Comparison of ENCODE assay signal across 14 cellular contexts in the genomic region with DNA sequence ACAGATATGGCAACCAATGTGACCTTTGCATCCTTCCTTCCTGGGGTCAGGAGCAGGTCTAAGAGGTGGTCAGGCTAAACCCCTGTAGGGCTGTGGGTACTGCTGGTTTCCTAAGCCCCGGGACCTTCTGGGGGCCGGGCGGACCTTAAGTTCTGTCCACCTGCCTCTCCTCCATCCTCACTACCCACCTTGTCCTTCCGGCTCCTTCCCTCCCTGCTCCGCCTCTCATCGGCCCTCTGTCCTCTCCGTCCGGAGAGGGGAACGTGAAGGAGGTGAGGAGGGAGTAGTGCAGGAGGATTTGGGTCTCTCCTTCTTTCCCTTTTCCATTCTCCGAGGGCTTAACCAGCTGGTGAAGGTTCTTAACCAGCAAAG. TPM values are rescaled to one million over a fixed set of nuclear protein-coding genes. Genes with fewer than 3 reads are reported as not detected.
DNase-seq lines count a peak whose midpoint lies in the region; ATAC-seq and TF ChIP-seq lines count a peak whose summit lies in the region.
"Had no signal": no experiment of that assay in that cellular context is flagged by ENCODE, and none has a peak within 500 bp of the region (broad histone marks: within the 10 kb centered on the region; RNA-seq: fewer than 3 reads in every experiment).

No MANE protein-coding gene starts in this region.

- no peak for ATAC-seq in heart right ventricle
- ATAC-seq in left cardiac atrium = no peak
- no peak for ATAC-seq in upper lobe of right lung
- ATAC-seq in HG03039 (IDR thresholded peaks at IDR 0.05; ENCODE audit: unreplicated experiment) = no peak
- ATAC-seq: body of pancreas had no signal

- BruUV-seq in PC-9 (replicated peaks; lab: Mats Ljungman, UMichigan) = no TSS peak

- no peaks in the 10 kb centered on the region for H4K20me1 ChIP-seq in SU-DHL-6 (ENCODE audit: low read depth, low read length)
- H4K20me1 ChIP-seq in PC-9 (ENCODE audit: insufficient read depth) = peaks cover 11% of the 10 kb centered on the region

- H3F3A ChIP-seq in SU-DHL-6 (ENCODE audit: insufficient read depth) (no peaks in the 10 kb centered on the region), PC-9 (ENCODE audit: insufficient read depth, low read depth) (no peaks in the 10 kb centered on the region; the same call in 1 of the 2 replicates)

- TF ChIP-seq CTCF in heart right ventricle (IDR thresholded peaks at IDR 0.05) (no peak), SU-DHL-6 (IDR thresholded peaks at IDR 0.05; ENCODE audit: insufficient read depth, low read length, poor library complexity, severe bottlenecking) (no peak), upper lobe of right lung (IDR thresholded peaks at IDR 0.05) (no peak), PC-9 (conservative IDR thresholded peaks at IDR 0.05) (no peak)

- peak overlapping the region; percentile 54 for H3K9ac ChIP-seq in SU-DHL-6 (ENCODE audit: low read length)
- H3K9ac ChIP-seq: KMS-11 had no signal

- 73 to 79% methylated on average over 10 of the region's 10 CpGs for WGBS in heart right ventricle, 2 donors

- H3K27ac ChIP-seq in heart right ventricle = peak overlapping the region in 8 of 10 donors; percentile 5 to 80 (median 36)
- H3K27ac ChIP-seq in SU-DHL-6 (ENCODE audit: low read depth, low read length) = no peak overlapping the region
- H3K27ac ChIP-seq in upper lobe of right lung = peak overlapping the region; percentile 56
- no peak overlapping the region for H3K27ac ChIP-seq in PC-9
- H3K27ac ChIP-seq: body of pancreas, KMS-11 had no signal

- H3K9me3 ChIP-seq in heart right ventricle (no peaks in the 10 kb centered on the region), SU-DHL-6 (ENCODE audit: insufficient read depth, low read length) (no peaks in the 10 kb centered on the region), mononuclear cell (ENCODE audit: low read depth, low read length) (no peaks in the 10 kb centered on the region), upper lobe of right lung (no peaks in the 10 kb centered on the region), PC-9 (ENCODE audit: insufficient read depth, low read depth) (no peaks in the 10 kb centered on the region)
- H3K9me3 ChIP-seq: body of pancreas had no signal

- H3K79me2 ChIP-seq in SU-DHL-6 (ENCODE audit: insufficient read depth, low read length) (no peaks in the 10 kb centered on the region), PC-9 (ENCODE audit: low read depth) (no peaks in the 10 kb centered on the region)

- H3K4me1 ChIP-seq in heart right ventricle (peaks cover 0 to 38% (median 22%) of the 10 kb centered on the region in 9 donors), mononuclear cell (ENCODE audit: insufficient read depth, low read length) (peaks cover 26% of the 10 kb centered on the region), upper lobe of right lung (no peaks in the 10 kb centered on the region), PC-9 (replicated peaks; ENCODE audit: insufficient read depth) (no peaks in the 10 kb centered on the region)
- H3K4me1 ChIP-seq: body of pancreas had no signal

- H2AFZ ChIP-seq in SU-DHL-6 (ENCODE audit: low read depth, low read length, severe bottlenecking) (peak overlapping the region; percentile 60), PC-9 (no peak overlapping the region)

- H3K4me2 ChIP-seq in SU-DHL-6 (ENCODE audit: low read depth, low read length, poor library complexity, severe bottlenecking) = peak overlapping the region; percentile 51
- no peak overlapping the region for H3K4me2 ChIP-seq in PC-9
- H3K4me2 ChIP-seq: KMS-11 had no signal

- H3K36me3 ChIP-seq in heart right ventricle (peaks cover 0 to 97% (median 34%) of the 10 kb centered on the region in 9 donors), SU-DHL-6 (ENCODE audit: low read length) (no peaks in the 10 kb centered on the region), upper lobe of right lung (peaks cover 60% of the 10 kb centered on the region), PC-9 (ENCODE audit: low read depth) (no peaks in the 10 kb centered on the region)

- intact Hi-C loops in heart right ventricle (cut with DNase I) (loop anchor here in 5 of 10 donors (2.0 to 10.0 kb wide), 4 partner anchors 87 to 631 kb away; no protein-coding TSS in a partner anchor), left cardiac atrium (cut with DNase I) (no loop called here), upper lobe of right lung (cut with DNase I) (no loop called here), PC-9 (cut with micrococcal nuclease; ENCODE audit: unreplicated experiment) (loop anchor here (10.0 kb wide), 1 partner anchor 329 kb away; no protein-coding TSS in a partner anchor)

- H3K9me2 ChIP-seq in SU-DHL-6 (replicated peaks; ENCODE audit: insufficient read depth, low read length) = no peaks in the 10 kb centered on the region
- no peaks in the 10 kb centered on the region for H3K9me2 ChIP-seq in PC-9 (ENCODE audit: insufficient read depth)

- H3K27me3 ChIP-seq in heart right ventricle (no peaks in the 10 kb centered on the region), SU-DHL-6 (ENCODE audit: low read length) (no peaks in the 10 kb centered on the region), mononuclear cell (ENCODE audit: insufficient read depth, low read length) (no peaks in the 10 kb centered on the region), upper lobe of right lung (no peaks in the 10 kb centered on the region), PC-9 (ENCODE audit: insufficient read depth, low read depth) (no peaks in the 10 kb centered on the region)
- H3K27me3 ChIP-seq: body of pancreas had no signal

- H3K4me3 ChIP-seq in heart right ventricle (peak overlapping the region in 7 of 10 donors; percentile 14 to 55 (median 26)), SU-DHL-6 (ENCODE audit: insufficient read depth, low read length, poor library complexity, severe bottlenecking) (peak overlapping the region; percentile 34), mononuclear cell (ENCODE audit: low read length) (peak overlapping the region; percentile 46), upper lobe of right lung (peak overlapping the region; percentile 32), PC-9 (no peak overlapping the region)
- H3K4me3 ChIP-seq: body of pancreas had no signal

- CTCF ChIA-PET in PC-9 (lab: Charles Lee) = no interaction called here

- no peak for DNase-seq in heart right ventricle
- DNase-seq in left cardiac atrium = no peak
- no peak for DNase-seq in upper lobe of right lung
- DNase-seq in HCEC 1CT = no peak
- DNase-seq in PC-9 = no peak
- DNase-seq: AML-193, erythroblast, islet precursor cell, NCI-H345 had no signal

- POLR2A ChIA-PET in PC-9 (lab: Charles Lee; ENCODE audit: unreplicated experiment) = no interaction called here

RNA-seq across cellular contexts. Expression of gene PARVB, which starts 28.3 kb away (rescaled TPM):
- total RNA-seq in heart right ventricle (100 to 1,000 TPM in 4 of 10 donors, 10 to 100 TPM in 6; 53.9 to 201 (median 92.3) TPM), left cardiac atrium (100 to 1,000 TPM in 1 of 2 donors, 10 to 100 TPM in 1; 95.5 to 113 TPM), mononuclear cell (23.3 TPM), upper lobe of right lung (49.3 TPM), PC-9 (2021) (35.3 and 40.9 TPM in 2 replicates)
- polyA plus RNA-seq in heart right ventricle = 10 to 100 TPM; 46.7 to 69.9 TPM

RNA-seq across cellular contexts. Expression of gene SAMM50, which starts 40.5 kb away (rescaled TPM):
- 10 to 100 TPM; 58.1 to 90.6 (median 74.1) TPM for total RNA-seq in heart right ventricle
- polyA plus RNA-seq in heart right ventricle = 10 to 100 TPM; 15.3 to 47.6 TPM
- 10 to 100 TPM; 55.5 to 67.6 TPM for total RNA-seq in left cardiac atrium
- 12.9 TPM for total RNA-seq in mononuclear cell
- total RNA-seq in upper lobe of right lung = 25.7 TPM
- total RNA-seq in PC-9 (2021) = 72.2 and 73.9 TPM in 2 replicates

Comparison
In these comparisons a context has a peak if more than half of its experiments do, and no peak if none do; other contexts are left out.
1. H3K27ac ChIP-seq: peak in heart right ventricle (8 of 10) and upper lobe of right lung (single experiment); none in SU-DHL-6 (single experiment) and PC-9 (single experiment).